1 cellular context compared by ENCODE assay signal in the genomic region with DNA sequence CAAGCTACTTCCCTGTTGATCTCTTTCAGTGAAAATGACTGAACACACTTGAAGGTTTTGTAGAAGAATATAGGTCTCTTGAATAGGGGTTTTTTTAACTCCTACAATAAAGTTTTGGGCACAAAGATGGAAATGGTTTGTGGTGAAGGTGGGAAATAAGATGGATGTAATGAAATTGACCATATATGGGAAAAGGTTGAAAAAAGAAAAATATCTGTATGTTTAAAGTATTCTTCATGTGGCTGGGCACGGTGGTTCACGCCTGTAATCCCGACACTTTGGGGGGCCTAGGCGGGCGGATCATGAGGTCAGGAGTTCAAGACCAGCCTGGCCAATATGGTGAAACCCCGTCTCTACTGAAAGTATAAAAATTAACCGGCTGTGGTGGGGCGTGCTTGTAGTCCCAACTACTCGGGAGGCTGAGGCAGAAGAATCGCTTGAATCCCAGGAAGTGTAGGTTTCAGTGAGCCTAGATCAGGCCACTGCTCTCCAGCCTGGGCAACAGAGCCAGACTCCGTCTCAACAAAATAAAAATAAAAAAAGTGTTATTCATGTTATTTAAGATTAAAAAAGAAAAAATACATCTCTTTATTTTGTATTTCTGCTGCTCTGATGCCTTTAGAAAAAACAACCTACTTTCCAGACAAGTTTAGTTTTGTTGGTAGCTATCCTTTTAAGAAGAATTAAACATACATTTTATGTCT.
TF ChIP-seq lines count a peak whose summit lies in the region.

No MANE protein-coding gene starts in this region.

TF ChIP-seq in H1, 55 proteins besides CTCF, POLR2A, EP300 and RAD21:
- TF ChIP-seq TBP (IDR thresholded peaks at IDR 0.05; ENCODE audit: low read depth, low read length) = no peak
